8 cellular contexts compared by ENCODE assay signal in genomic region chr15:101006931-101007687, GRCh38.
DNase-seq lines count a peak whose midpoint lies in the region; ATAC-seq and FAIRE-seq lines count a peak whose summit lies in the region.

No MANE protein-coding gene starts in this region.

- DNase-seq in activated gamma-delta T cell treated with Interleukin-2 at 50 U/mL for 16 hours (peak; percentile 42), activated gamma-delta T cell (lab: John Stamatoyannopoulos, UW) (no peak), HS-27A (ENCODE audit: low read depth) (peak; percentile 61), NOMO-1 treated with dmso at 0.1 percent for 144 hours (lab: John Stamatoyannopoulos, UW; ENCODE audit: unreplicated experiment) (peak; percentile 50), midbrain (lab: John Stamatoyannopoulos, UW) (peak; percentile 76)
- peak; percentile 70 for DNase-seq in activated CD8-positive, alpha-beta memory T cell treated with anti-CD3 and anti-CD28 coated beads, Interleukin-2, amount 10 ng/mL, durations not matched to agents 7 days and 5 days
- peak; percentile 37 to 40 for DNase-seq in stimulated activated CD8-positive, alpha-beta memory T cell treated with anti-CD3 and anti-CD28 coated beads, Interleukin-15, amount 100 ng/mL, for 48 hours (ENCODE audit: low read depth in 2 of 2)

- H3K27ac Mint-ChIP-seq in activated CD8-positive, alpha-beta memory T cell treated with anti-CD3 and anti-CD28 coated beads, Interleukin-2, amount 10 ng/mL, durations not matched to agents 7 days and 5 days, result no peak overlapping the region

- H3K27me3 Mint-ChIP-seq in activated CD8-positive, alpha-beta memory T cell treated with anti-CD3 and anti-CD28 coated beads, Interleukin-2, amount 10 ng/mL, durations not matched to agents 7 days and 5 days, result peaks cover 29% of the 10 kb centered on the region

- H3K9me3 Mint-ChIP-seq in activated CD8-positive, alpha-beta memory T cell treated with anti-CD3 and anti-CD28 coated beads, Interleukin-2, amount 10 ng/mL, durations not matched to agents 7 days and 5 days (ENCODE audit: low read depth), result no peaks in the 10 kb centered on the region

- H3K4me3 Mint-ChIP-seq in activated CD8-positive, alpha-beta memory T cell treated with anti-CD3 and anti-CD28 coated beads, Interleukin-2, amount 10 ng/mL, durations not matched to agents 7 days and 5 days, result peak overlapping the region; percentile 82

- CTCF ChIA-PET in activated CD8-positive, alpha-beta memory T cell treated with anti-CD3 and anti-CD28 coated beads, Interleukin-2, amount 10 ng/mL, durations not matched to agents 7 days and 5 days (lab: Charles Lee), result interaction anchor here (0.6 to 9.3 kb wide), 64 partner anchors 9 to 975 kb away, joined by 3 to 289 read pairs (median 4); partner anchors contain the start of genes CHSY1, LRRK1 and SNRPA1

- peak; percentile 78 for FAIRE-seq in endometrium (lab: Jason Lieb, UNC)

- peak; percentile 65 for ATAC-seq in activated CD8-positive, alpha-beta memory T cell treated with anti-CD3 and anti-CD28 coated beads, Interleukin-2, amount 10 ng/mL, durations not matched to agents 7 days and 5 days

- peaks cover 23% of the 10 kb centered on the region for H3K4me1 Mint-ChIP-seq in activated CD8-positive, alpha-beta memory T cell treated with anti-CD3 and anti-CD28 coated beads, Interleukin-2, amount 10 ng/mL, durations not matched to agents 7 days and 5 days

- no peaks in the 10 kb centered on the region for H3K36me3 Mint-ChIP-seq in activated CD8-positive, alpha-beta memory T cell treated with anti-CD3 and anti-CD28 coated beads, Interleukin-2, amount 10 ng/mL, durations not matched to agents 7 days and 5 days
